16 cellular contexts compared by ENCODE assay signal in genomic region chr3:123750209-123750608, GRCh38.
DNase-seq lines count a peak whose midpoint lies in the region; ATAC-seq and TF ChIP-seq lines count a peak whose summit lies in the region.
"Had no signal": no experiment of that assay in that cellular context is flagged by ENCODE, and none has a peak within 500 bp of the region (broad histone marks: within the 10 kb centered on the region; RNA-seq: fewer than 3 reads in every experiment).

No MANE protein-coding gene starts in this region.

- no peaks in the 10 kb centered on the region for H3K4me1 Mint-ChIP-seq in activated T-cell treated with anti-CD3 and anti-CD28 coated beads, Interleukin-2, amount 50 U/mL, for 4 hours (ENCODE audit: low read depth)
- H3K4me1 Mint-ChIP-seq in activated CD8-positive, alpha-beta T cell treated with anti-CD3 and anti-CD28 coated beads for 36 hours (ENCODE audit: low read depth): no peaks in the 10 kb centered on the region
- H3K4me1 Mint-ChIP-seq: activated CD4-positive, alpha-beta T cell treated with anti-CD3 and anti-CD28 coated beads for 36 hours had no signal

- H3K4me2 ChIP-seq in BLaER1 treated with 17β-estradiol and CSF1 and Interleukin-3, amounts not matched to agents 10 nM and 100 nM: peak overlapping the region; percentile 3 to 43 (median 24); a peak in 17 of 22 replicates
- H3K4me2 ChIP-seq in PC-9: peak overlapping the region; percentile 65
- no peak overlapping the region for H3K4me2 ChIP-seq in trophoblast cell (ENCODE audit: low read length)

- TF ChIP-seq EP300 in esophagus muscularis mucosa (IDR thresholded peaks at IDR 0.05): no peak

- H3K9ac ChIP-seq in BLaER1 treated with 17β-estradiol and CSF1 and Interleukin-3, amounts not matched to agents 10 nM and 100 nM: no peak overlapping the region
- H3K9ac ChIP-seq in trophoblast cell (ENCODE audit: low read length): no peak overlapping the region

- H3K27me3 ChIP-seq in BLaER1 treated with 17β-estradiol and CSF1 and Interleukin-3, amounts not matched to agents 10 nM and 100 nM: peaks cover 0 to 5% (median 0%) of the 10 kb centered on the region in 11 experiments; a peak in 1 of 22 replicates
- H3K27me3 ChIP-seq in PC-9 (ENCODE audit: insufficient read depth, low read depth) (no peaks in the 10 kb centered on the region), esophagus muscularis mucosa (no peaks in the 10 kb centered on the region), trophoblast cell (ENCODE audit: insufficient read depth, low read length) (no peaks in the 10 kb centered on the region)
- H3K27me3 ChIP-seq: neutrophil had no signal

- peaks cover 18% of the 10 kb centered on the region for H3F3A ChIP-seq in PC-9 (ENCODE audit: insufficient read depth, low read depth)

- H2AFZ ChIP-seq in PC-9: peak overlapping the region; percentile 49; the same call in 1 of the 2 replicates
- H2AFZ ChIP-seq in trophoblast cell (ENCODE audit: insufficient read depth, low read length, poor library complexity): no peak overlapping the region

- CTCF ChIA-PET in PC-9 (lab: Charles Lee): interaction anchor here (0.6 kb wide), 1 partner anchor 16 kb away, joined by 3 read pairs; no protein-coding TSS in a partner anchor
- CTCF ChIA-PET in activated CD8-positive, alpha-beta T cell treated with anti-CD3 and anti-CD28 coated beads for 36 hours (lab: Charles Lee): interaction anchor here (1.5 kb wide), 1 partner anchor 27 kb away, joined by 5 read pairs; no protein-coding TSS in a partner anchor

- DNase-seq in PC-9 (no peak), esophagus muscularis mucosa (ENCODE audit: extremely low spot score) (no peak), trophoblast cell (no peak), caudate nucleus (lab: John Stamatoyannopoulos, UW) (no peak)
- no peak for DNase-seq in activated T-cell treated with anti-CD3 and anti-CD28 coated beads, Interleukin-2, amount 50 U/mL, for 4 hours
- no peak for DNase-seq in activated CD8-positive, alpha-beta T cell treated with anti-CD3 and anti-CD28 coated beads for 36 hours
- DNase-seq in activated CD4-positive, CD25-positive, alpha-beta regulatory T cell (lab: John Stamatoyannopoulos, UW): no peak
- DNase-seq: activated CD4-positive, alpha-beta T cell treated with anti-CD3 and anti-CD28 coated beads for 36 hours; Kasumi-1; NCI-H187 treated with DMSO at 0.1 percent for 48 hours; NCI-H526; stimulated activated naive CD4-positive, alpha-beta T cell; T-helper 2 cell had no signal

- H3K9me2 ChIP-seq in PC-9 (ENCODE audit: insufficient read depth): no peaks in the 10 kb centered on the region

- peaks cover 16% of the 10 kb centered on the region for H3K79me1 ChIP-seq in trophoblast cell (ENCODE audit: low read length)

- H3K4me3 ChIP-seq in BLaER1 treated with 17β-estradiol and CSF1 and Interleukin-3, amounts not matched to agents 10 nM and 100 nM: no peak overlapping the region
- no peak overlapping the region for H3K4me3 ChIP-seq in PC-9
- no peak overlapping the region for H3K4me3 ChIP-seq in esophagus muscularis mucosa
- no peak overlapping the region for H3K4me3 ChIP-seq in trophoblast cell (ENCODE audit: low read depth, low read length)

- H3K27me3 Mint-ChIP-seq in activated T-cell treated with anti-CD3 and anti-CD28 coated beads, Interleukin-2, amount 50 U/mL, for 4 hours (ENCODE audit: low read depth): peaks cover 8% of the 10 kb centered on the region
- H3K27me3 Mint-ChIP-seq in activated CD8-positive, alpha-beta T cell treated with anti-CD3 and anti-CD28 coated beads for 36 hours: peaks cover 6% of the 10 kb centered on the region

- H3K79me2 ChIP-seq in PC-9 (ENCODE audit: low read depth) (no peaks in the 10 kb centered on the region), trophoblast cell (ENCODE audit: control insufficient read depth, insufficient read depth, low read length, poor library complexity) (no peaks in the 10 kb centered on the region)

- 33% methylated on average over 1 of the region's 1 CpG for WGBS in esophagus muscularis mucosa
- WGBS in trophoblast cell (ENCODE audit: extremely low coverage, insufficient coverage, insufficient read length): no CpG with 5 or more reads among the region's 1 CpG

- no peak overlapping the region for H3K27ac Mint-ChIP-seq in activated CD8-positive, alpha-beta T cell treated with anti-CD3 and anti-CD28 coated beads for 36 hours
- H3K27ac Mint-ChIP-seq: activated CD4-positive, alpha-beta T cell treated with anti-CD3 and anti-CD28 coated beads for 36 hours had no signal

- H4K91ac ChIP-seq in trophoblast cell (ENCODE audit: low read depth, low read length): no peak overlapping the region

- H4K12ac ChIP-seq in trophoblast cell (ENCODE audit: low read depth, low read length): no peak overlapping the region

- no peak overlapping the region for H3K27ac ChIP-seq in BLaER1 treated with 17β-estradiol and CSF1 and Interleukin-3, amounts not matched to agents 10 nM and 100 nM
- H3K27ac ChIP-seq in PC-9: peak overlapping the region; percentile 81
- H3K27ac ChIP-seq in esophagus muscularis mucosa (replicated peaks in 1 of 4): peak overlapping the region; percentile 17 to 78 (median 52)
- peak overlapping the region; percentile 55 for H3K27ac ChIP-seq in trophoblast cell (ENCODE audit: low read depth, low read length)
- no peak overlapping the region for H3K27ac ChIP-seq in caudate nucleus (ENCODE audit: low read depth, low read length)
- H3K27ac ChIP-seq: neutrophil had no signal

- H3K36me3 ChIP-seq in BLaER1 treated with 17β-estradiol and CSF1 and Interleukin-3, amounts not matched to agents 10 nM and 100 nM: peaks cover 0 to 64% (median 35%) of the 10 kb centered on the region in 11 experiments; a peak in 14 of 22 replicates
- H3K36me3 ChIP-seq in PC-9 (ENCODE audit: low read depth) (no peaks in the 10 kb centered on the region), esophagus muscularis mucosa (no peaks in the 10 kb centered on the region), trophoblast cell (ENCODE audit: control insufficient read depth in 1 of 2, insufficient read depth in 2 of 2, low read length in 2 of 2) (peaks cover 7 to 13% of the 10 kb centered on the region in 2 experiments)
- H3K36me3 ChIP-seq: neutrophil had no signal

- H2AK5ac ChIP-seq in trophoblast cell (ENCODE audit: low read length): no peak overlapping the region

- no peak overlapping the region for H3K4me3 Mint-ChIP-seq in activated T-cell treated with anti-CD3 and anti-CD28 coated beads, Interleukin-2, amount 50 U/mL, for 4 hours
- H3K4me3 Mint-ChIP-seq in activated CD8-positive, alpha-beta T cell treated with anti-CD3 and anti-CD28 coated beads for 36 hours: no peak overlapping the region
- H3K4me3 Mint-ChIP-seq: activated CD4-positive, alpha-beta T cell treated with anti-CD3 and anti-CD28 coated beads for 36 hours; H9 had no signal

- TF ChIP-seq POLR2A in esophagus muscularis mucosa (IDR thresholded peaks at IDR 0.05; ENCODE audit: low read depth): no peak

- H3K14ac ChIP-seq in trophoblast cell (ENCODE audit: low read length): peak overlapping the region; percentile 31

- no peak for TF ChIP-seq CTCF in PC-9 (conservative IDR thresholded peaks at IDR 0.05)
- no peak for TF ChIP-seq CTCF in esophagus muscularis mucosa (IDR thresholded peaks at IDR 0.05)
- no peak for TF ChIP-seq CTCF in activated CD8-positive, alpha-beta T cell treated with anti-CD3 and anti-CD28 coated beads for 36 hours (IDR thresholded peaks at IDR 0.05)

- H2BK12ac ChIP-seq in trophoblast cell (ENCODE audit: low read length): peak overlapping the region; percentile 27

- POLR2A ChIA-PET in PC-9 (lab: Charles Lee; ENCODE audit: unreplicated experiment): no interaction called here
- POLR2A ChIA-PET in activated CD8-positive, alpha-beta T cell treated with anti-CD3 and anti-CD28 coated beads for 36 hours (lab: Charles Lee): no interaction called here

- H3K18ac ChIP-seq in trophoblast cell (ENCODE audit: low read length): no peak overlapping the region

- intact Hi-C loops in PC-9 (cut with micrococcal nuclease; ENCODE audit: unreplicated experiment): loop anchor here (2.0 to 5.0 kb wide), 2 partner anchors 69 to 512 kb away; no protein-coding TSS in a partner anchor
- intact Hi-C loops in esophagus muscularis mucosa (cut with DNase I): loop anchor here (10.0 kb wide), 1 partner anchor 135 kb away; the partner anchor contains the start of gene MYLK
- intact Hi-C loops in activated CD8-positive, alpha-beta T cell treated with anti-CD3 and anti-CD28 coated beads for 36 hours (cut with micrococcal nuclease): no loop called here

- no peaks in the 10 kb centered on the region for H3K9me3 Mint-ChIP-seq in activated T-cell treated with anti-CD3 and anti-CD28 coated beads, Interleukin-2, amount 50 U/mL, for 4 hours
- H3K9me3 Mint-ChIP-seq in activated CD8-positive, alpha-beta T cell treated with anti-CD3 and anti-CD28 coated beads for 36 hours: no peaks in the 10 kb centered on the region
- H3K9me3 Mint-ChIP-seq: H9 had no signal

- peaks cover 14 to 41% (median 27%) of the 10 kb centered on the region in 10 experiments; a peak in 19 of 20 replicates for H3K4me1 ChIP-seq in BLaER1 treated with 17β-estradiol and CSF1 and Interleukin-3, amounts not matched to agents 10 nM and 100 nM
- H3K4me1 ChIP-seq in PC-9 (replicated peaks; ENCODE audit: insufficient read depth): peaks cover 30% of the 10 kb centered on the region
- H3K4me1 ChIP-seq in esophagus muscularis mucosa: peaks cover 17 to 60% (median 46%) of the 10 kb centered on the region in 4 donors
- H3K4me1 ChIP-seq in trophoblast cell (ENCODE audit: control insufficient read depth in 1 of 2, insufficient read depth in 2 of 2, low read length in 2 of 2): peaks cover 10 to 17% of the 10 kb centered on the region in 2 experiments

- H2BK120ac ChIP-seq in trophoblast cell (ENCODE audit: insufficient read depth, low read length, poor library complexity): peak overlapping the region; percentile 71

- H3K4ac ChIP-seq in trophoblast cell (ENCODE audit: low read depth, low read length): no peak overlapping the region

- H3K36me3 Mint-ChIP-seq in activated T-cell treated with anti-CD3 and anti-CD28 coated beads, Interleukin-2, amount 50 U/mL, for 4 hours (ENCODE audit: insufficient read depth): no peaks in the 10 kb centered on the region
- H3K36me3 Mint-ChIP-seq in activated CD8-positive, alpha-beta T cell treated with anti-CD3 and anti-CD28 coated beads for 36 hours (ENCODE audit: low read depth): no peaks in the 10 kb centered on the region

- no peak for ATAC-seq in activated T-cell treated with anti-CD3 and anti-CD28 coated beads, Interleukin-2, amount 50 U/mL, for 4 hours
- no peak for ATAC-seq in activated CD8-positive, alpha-beta T cell treated with anti-CD3 and anti-CD28 coated beads for 36 hours
- ATAC-seq: activated CD4-positive, alpha-beta T cell treated with anti-CD3 and anti-CD28 coated beads for 36 hours had no signal

- no TSS peak for BruUV-seq in PC-9 (replicated peaks; lab: Mats Ljungman, UMichigan)

- peak overlapping the region; percentile 73 for H2BK5ac ChIP-seq in trophoblast cell (ENCODE audit: low read depth, low read length, poor library complexity)

- H4K20me1 ChIP-seq in BLaER1 treated with 17β-estradiol and CSF1 and Interleukin-3, amounts not matched to agents 10 nM and 100 nM: no peaks in the 10 kb centered on the region
- no peaks in the 10 kb centered on the region for H4K20me1 ChIP-seq in PC-9 (ENCODE audit: insufficient read depth)

- no peak overlapping the region for H3K23ac ChIP-seq in trophoblast cell (ENCODE audit: low read length)

- no peak overlapping the region for H4K8ac ChIP-seq in trophoblast cell (ENCODE audit: low read depth, low read length)

- H3K9me3 ChIP-seq in BLaER1 treated with 17β-estradiol and CSF1 and Interleukin-3, amounts not matched to agents 10 nM and 100 nM (replicated peaks in 1 of 11): peaks cover 4 to 17% (median 11%) of the 10 kb centered on the region in 11 experiments; a peak in 17 of 22 replicates
- H3K9me3 ChIP-seq in PC-9 (ENCODE audit: insufficient read depth, low read depth) (no peaks in the 10 kb centered on the region; the same call in 1 of the 2 replicates), esophagus muscularis mucosa (no peaks in the 10 kb centered on the region), trophoblast cell (ENCODE audit: insufficient read depth, low read depth, low read length) (no peaks in the 10 kb centered on the region)
- H3K9me3 ChIP-seq: neutrophil had no signal

Comparison
In these comparisons a context has a peak if more than half of its experiments do, and no peak if none do; other contexts are left out.
1. H3K27ac ChIP-seq: peak in PC-9 (single experiment), esophagus muscularis mucosa (4 of 4) and trophoblast cell (single experiment); none in BLaER1 treated with 17β-estradiol and CSF1 and Interleukin-3, amounts not matched to agents 10 nM and 100 nM (0 of 11) and caudate nucleus (single experiment).